8 cellular contexts compared by ENCODE assay signal in the genomic region with DNA sequence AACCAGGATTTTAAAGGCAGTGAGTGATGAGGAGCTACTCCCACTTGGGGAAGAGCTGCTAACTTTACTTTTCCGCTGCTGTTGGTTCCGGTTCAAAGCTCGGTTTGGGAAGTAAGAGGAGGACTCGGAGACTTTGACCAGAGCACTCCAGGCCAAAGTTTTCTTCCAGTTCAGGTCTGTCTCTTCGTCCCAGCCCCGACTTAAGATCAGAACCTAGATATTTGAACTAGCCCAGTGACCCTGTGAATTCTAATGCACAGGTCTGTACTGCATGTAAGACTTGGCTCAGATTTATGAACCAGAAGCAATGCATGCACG. TPM values are rescaled to one million over a fixed set of nuclear protein-coding genes. Genes with fewer than 3 reads are reported as not detected.
DNase-seq lines count a peak whose midpoint lies in the region; ATAC-seq and TF ChIP-seq lines count a peak whose summit lies in the region.
"Had no signal": no experiment of that assay in that cellular context is flagged by ENCODE, and none has a peak within 500 bp of the region (broad histone marks: within the 10 kb centered on the region; RNA-seq: fewer than 3 reads in every experiment).

No MANE protein-coding gene starts in this region.

- H3K9ac ChIP-seq in adipocyte (ENCODE audit: low read length) (peak overlapping the region; percentile 91), neural cell (ENCODE audit: low read length) (no peak overlapping the region)

- no peak for TF ChIP-seq RAD21 in neural cell (conservative IDR thresholded peaks at IDR 0.05)

- H3K36me3 ChIP-seq in adipocyte (ENCODE audit: control insufficient read depth, insufficient read depth, low read length, severe bottlenecking) (peaks cover 16% of the 10 kb centered on the region), neural cell (ENCODE audit: insufficient read depth, low read length) (no peaks in the 10 kb centered on the region), upper lobe of right lung (no peaks in the 10 kb centered on the region)

- no peaks in the 10 kb centered on the region for H3K9me3 ChIP-seq in adipocyte (ENCODE audit: control insufficient read depth, low read length)
- no peaks in the 10 kb centered on the region for H3K9me3 ChIP-seq in neural cell (ENCODE audit: low read length)
- no peaks in the 10 kb centered on the region for H3K9me3 ChIP-seq in upper lobe of right lung

- H3K4me3 ChIP-seq in adipocyte (ENCODE audit: low read length) = peak overlapping the region; percentile 92
- H3K4me3 ChIP-seq in fibroblast of pulmonary artery (replicated peaks; ENCODE audit: low read depth, low read length) = peak overlapping the region; percentile 87
- peak overlapping the region; percentile 91 for H3K4me3 ChIP-seq in neural cell (ENCODE audit: low read length)
- peak overlapping the region; percentile 71 for H3K4me3 ChIP-seq in upper lobe of right lung

- no peak for DNase-seq in adipocyte (ENCODE audit: low read depth)
- DNase-seq in fibroblast of pulmonary artery (ENCODE audit: low read depth) = no peak
- DNase-seq in upper lobe of right lung = no peak
- no peak for DNase-seq in NCI-H2081 treated with DMSO at 0.1 percent for 48 hours (lab: John Stamatoyannopoulos, UW)
- no peak for DNase-seq in HPDE6-E6E7 (ENCODE audit: extremely low spot score)
- DNase-seq in globus pallidus (ENCODE audit: low spot score) = no peak
- DNase-seq: activated T-cell treated with anti-CD3 and anti-CD28 coated beads, Interleukin-2, amount 50 U/mL, for 1 hour had no signal

- no peaks in the 10 kb centered on the region for H4K20me1 ChIP-seq in neural cell (ENCODE audit: insufficient read depth)

- peak overlapping the region; percentile 72 for H3K4me2 ChIP-seq in neural cell (ENCODE audit: low read length)

- no peaks in the 10 kb centered on the region for H3K9me2 ChIP-seq in neural cell (ENCODE audit: insufficient read depth, low read length)

- no peaks in the 10 kb centered on the region for H3K27me3 ChIP-seq in adipocyte (replicated peaks; ENCODE audit: control insufficient read depth, insufficient read depth, low read length)
- H3K27me3 ChIP-seq in neural cell (ENCODE audit: insufficient read depth, low read depth, low read length) = peaks cover 10% of the 10 kb centered on the region
- peaks cover 25% of the 10 kb centered on the region for H3K27me3 ChIP-seq in upper lobe of right lung

- no peak overlapping the region for H2AFZ ChIP-seq in neural cell (ENCODE audit: low read depth, low read length)

- no peak for TF ChIP-seq EP300 in neural cell (conservative IDR thresholded peaks at IDR 0.05; ENCODE audit: poor library complexity, severe bottlenecking)

- H3F3A ChIP-seq in neural cell (ENCODE audit: insufficient read depth, low read length, poor library complexity, severe bottlenecking) = no peaks in the 10 kb centered on the region

- no peak overlapping the region for H3K27ac ChIP-seq in neural cell (ENCODE audit: low read length)
- H3K27ac ChIP-seq in upper lobe of right lung = peak overlapping the region; percentile 89

- no peaks in the 10 kb centered on the region for H3K79me2 ChIP-seq in neural cell (replicated peaks; ENCODE audit: insufficient read depth, low read length)

- H3K4me1 ChIP-seq in adipocyte (ENCODE audit: control insufficient read depth, insufficient read depth, low read length) (peaks cover 55% of the 10 kb centered on the region), upper lobe of right lung (peaks cover 27% of the 10 kb centered on the region)

- ATAC-seq in upper lobe of right lung = no peak

- intact Hi-C loops in upper lobe of right lung (cut with DNase I) = loop anchor here (10.0 kb wide), 1 partner anchor 84 kb away; no protein-coding TSS in a partner anchor

- TF ChIP-seq CTCF in fibroblast of pulmonary artery (IDR thresholded peaks at IDR 0.05; ENCODE audit: low read length, missing control alignments) = no peak
- TF ChIP-seq CTCF in neural cell (IDR thresholded peaks at IDR 0.05; ENCODE audit: poor library complexity, severe bottlenecking) = no peak
- no peak for TF ChIP-seq CTCF in upper lobe of right lung (IDR thresholded peaks at IDR 0.05)

TF ChIP-seq in neural cell, 6 proteins besides CTCF, POLR2A, EP300 and RAD21:
- TF ChIP-seq MXI1 (conservative IDR thresholded peaks at IDR 0.05; ENCODE audit: poor library complexity, severe bottlenecking) = no peak
- TF ChIP-seq EZH2 (IDR thresholded peaks at IDR 0.05; ENCODE audit: borderline replicate concordance, insufficient read depth, low read length, poor library complexity, severe bottlenecking) = no peak
- TF ChIP-seq SMC3 (conservative IDR thresholded peaks at IDR 0.05; ENCODE audit: poor library complexity) = no peak
- no peak for TF ChIP-seq POLR2AphosphoS5 (IDR thresholded peaks at IDR 0.05)
- TF ChIP-seq TAF1 (IDR thresholded peaks at IDR 0.05; ENCODE audit: low read depth) = no peak
- no peak for TF ChIP-seq REST (IDR thresholded peaks at IDR 0.05; ENCODE audit: borderline replicate concordance)

RNA-seq across cellular contexts. Expression of gene COL4A2, which starts 2.0 kb away (rescaled TPM):
- 30.8 and 38.7 TPM in 2 replicates for polyA plus RNA-seq in neural cell
- polyA minus RNA-seq in neural cell = 86.7 and 110 TPM in 2 replicates
- 273 TPM for total RNA-seq in upper lobe of right lung

RNA-seq across cellular contexts. Expression of gene COL4A1, which starts 2.2 kb away (rescaled TPM):
- 13.1 and 13.2 TPM in 2 replicates for polyA plus RNA-seq in neural cell
- polyA minus RNA-seq in neural cell = 13.4 and 16.2 TPM in 2 replicates
- 242 TPM for total RNA-seq in upper lobe of right lung
